In genomic region chr10:126504761-126505112, GRCh38 we compare ENCODE assay signal across 18 cellular contexts.
"Had no signal": no experiment of that assay in that cellular context is flagged by ENCODE, and none has a peak within 500 bp of the region (broad histone marks: within the 10 kb centered on the region; RNA-seq: fewer than 3 reads in every experiment).

No MANE protein-coding gene starts in this region.

- ATAC-seq: activated CD4-positive, alpha-beta T cell treated with anti-CD3 and anti-CD28 coated beads for 36 hours; activated CD4-positive, CD25-positive, alpha-beta regulatory T cell treated with anti-CD3 and anti-CD28 coated beads, Interleukin-2, amount 50 U/mL, for 24 hours; activated CD8-positive, alpha-beta T cell treated with anti-CD3 and anti-CD28 coated beads, Interleukin-2, amount 10 ng/mL, durations not matched to agents 7 days and 5 days had no signal

- H3K4me1 ChIP-seq: body of pancreas, breast epithelium had no signal

- H3K4me3 ChIP-seq: body of pancreas, breast epithelium had no signal

- H3K27me3 ChIP-seq: body of pancreas, breast epithelium had no signal

- DNase-seq: activated CD4-positive, alpha-beta T cell treated with anti-CD3 and anti-CD28 coated beads, Interleukin-2, amount 10 ng/mL, durations not matched to agents 7 days and 5 days; activated CD8-positive, alpha-beta T cell treated with anti-CD3 and anti-CD28 coated beads, Interleukin-2, amount 10 ng/mL, durations not matched to agents 7 days and 5 days; activated gamma-delta T cell; activated naive CD4-positive, alpha-beta T cell treated with Interleukin-2 at 50 U/mL for 16 hours; activated naive CD8-positive, alpha-beta T cell treated with anti-CD3 and anti-CD28 coated beads, Interleukin-2, amount 10 ng/mL, durations not matched to agents 7 days and 5 days; activated T-cell treated with anti-CD3 and anti-CD28 coated beads, Interleukin-2, amount 50 U/mL, for 24 hours; NCI-H1417 treated with DMSO at 0.1 percent for 48 hours; NCI-H187 treated with DMSO at 0.1 percent for 48 hours; NCI-H2227 treated with DMSO at 0.1 percent for 48 hours; T-helper 1 cell; T-helper 9 cell had no signal

- H3K9me3 ChIP-seq: body of pancreas, breast epithelium had no signal

- H3K4me1 Mint-ChIP-seq: activated CD4-positive, alpha-beta T cell treated with anti-CD3 and anti-CD28 coated beads for 36 hours; activated CD4-positive, alpha-beta T cell treated with anti-CD3 and anti-CD28 coated beads, Interleukin-2, amount 10 ng/mL, durations not matched to agents 7 days and 5 days; activated naive CD4-positive, alpha-beta T cell treated with anti-CD3 and anti-CD28 coated beads, Interleukin-2, amount 50 U/mL, for 24 hours; activated naive CD8-positive, alpha-beta T cell treated with anti-CD3 and anti-CD28 coated beads, Interleukin-2, amount 10 ng/mL, durations not matched to agents 7 days and 5 days; WTC11 had no signal

- H3K9me3 Mint-ChIP-seq: activated CD4-positive, alpha-beta T cell treated with anti-CD3 and anti-CD28 coated beads, Interleukin-2, amount 10 ng/mL, durations not matched to agents 7 days and 5 days; activated naive CD4-positive, alpha-beta T cell treated with anti-CD3 and anti-CD28 coated beads, Interleukin-2, amount 50 U/mL, for 24 hours; activated naive CD8-positive, alpha-beta T cell treated with anti-CD3 and anti-CD28 coated beads, Interleukin-2, amount 10 ng/mL, durations not matched to agents 7 days and 5 days; activated T-cell treated with anti-CD3 and anti-CD28 coated beads, Interleukin-2, amount 50 U/mL, for 24 hours; activated T-helper 2 cell treated with anti-CD3 and anti-CD28 coated beads, Interferon-gamma antibody, Interleukin-2, Interleukin-4, amounts not matched to agents 10 μg/mL and 5 μg/mL and 100 μg/mL, durations not matched to agents 14 hours and 24 hours and 36 hours; WTC11 had no signal

- H3K36me3 Mint-ChIP-seq: activated naive CD4-positive, alpha-beta T cell treated with anti-CD3 and anti-CD28 coated beads, Interleukin-2, amount 50 U/mL, for 24 hours; activated naive CD8-positive, alpha-beta T cell treated with anti-CD3 and anti-CD28 coated beads, Interleukin-2, amount 10 ng/mL, durations not matched to agents 7 days and 5 days; WTC11 had no signal

- H3K27ac ChIP-seq: body of pancreas, breast epithelium had no signal

- H3K27me3 Mint-ChIP-seq: activated CD4-positive, alpha-beta T cell treated with anti-CD3 and anti-CD28 coated beads for 36 hours; activated CD4-positive, alpha-beta T cell treated with anti-CD3 and anti-CD28 coated beads, Interleukin-2, amount 10 ng/mL, durations not matched to agents 7 days and 5 days; activated naive CD8-positive, alpha-beta T cell treated with anti-CD3 and anti-CD28 coated beads, Interleukin-2, amount 10 ng/mL, durations not matched to agents 7 days and 5 days; activated T-cell treated with anti-CD3 and anti-CD28 coated beads, Interleukin-2, amount 50 U/mL, for 24 hours had no signal

- H3K36me3 ChIP-seq: breast epithelium had no signal

- H3K4me3 Mint-ChIP-seq: activated CD4-positive, alpha-beta T cell treated with anti-CD3 and anti-CD28 coated beads for 36 hours; activated CD4-positive, alpha-beta T cell treated with anti-CD3 and anti-CD28 coated beads, Interleukin-2, amount 10 ng/mL, durations not matched to agents 7 days and 5 days; activated CD8-positive, alpha-beta T cell treated with anti-CD3 and anti-CD28 coated beads, Interleukin-2, amount 10 ng/mL, durations not matched to agents 7 days and 5 days; activated naive CD4-positive, alpha-beta T cell treated with anti-CD3 and anti-CD28 coated beads, Interleukin-2, amount 50 U/mL, for 24 hours; activated naive CD8-positive, alpha-beta T cell treated with anti-CD3 and anti-CD28 coated beads, Interleukin-2, amount 10 ng/mL, durations not matched to agents 7 days and 5 days; activated T-cell treated with anti-CD3 and anti-CD28 coated beads, Interleukin-2, amount 50 U/mL, for 24 hours; WTC11 had no signal

- H3K27ac Mint-ChIP-seq: activated CD4-positive, alpha-beta T cell treated with anti-CD3 and anti-CD28 coated beads for 36 hours; activated CD4-positive, alpha-beta T cell treated with anti-CD3 and anti-CD28 coated beads, Interleukin-2, amount 10 ng/mL, durations not matched to agents 7 days and 5 days; activated CD8-positive, alpha-beta T cell treated with anti-CD3 and anti-CD28 coated beads, Interleukin-2, amount 10 ng/mL, durations not matched to agents 7 days and 5 days; activated naive CD4-positive, alpha-beta T cell treated with anti-CD3 and anti-CD28 coated beads, Interleukin-2, amount 50 U/mL, for 24 hours; activated naive CD8-positive, alpha-beta T cell treated with anti-CD3 and anti-CD28 coated beads, Interleukin-2, amount 10 ng/mL, durations not matched to agents 7 days and 5 days; activated T-cell treated with anti-CD3 and anti-CD28 coated beads, Interleukin-2, amount 50 U/mL, for 24 hours; activated T-helper 2 cell treated with anti-CD3 and anti-CD28 coated beads, Interferon-gamma antibody, Interleukin-2, Interleukin-4, amounts not matched to agents 10 μg/mL and 5 μg/mL and 100 μg/mL, durations not matched to agents 14 hours and 24 hours and 36 hours; WTC11 had no signal
